ENCODE assay signal across 27 cellular contexts in the genomic region with DNA sequence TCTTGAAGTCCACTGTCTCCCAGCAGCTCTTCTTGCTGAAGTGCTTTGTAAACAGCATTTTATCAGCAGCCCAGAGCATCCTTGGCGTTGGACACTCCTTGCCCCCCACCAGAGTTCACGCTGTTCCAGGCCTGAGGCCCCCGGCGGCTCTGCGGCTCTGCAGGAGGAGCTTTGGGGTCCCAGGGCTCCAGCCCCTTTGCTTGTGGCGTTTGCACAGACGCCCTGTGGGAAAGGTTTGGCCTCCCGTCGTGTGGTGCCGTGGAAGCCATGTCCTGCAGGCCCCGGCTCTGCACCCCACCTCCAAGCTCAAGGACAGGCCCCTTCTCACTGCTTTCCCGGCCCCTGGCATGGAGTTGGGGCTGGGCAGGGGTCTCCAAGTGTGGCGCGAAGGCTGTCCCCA.
"Had no signal": no experiment of that assay in that cellular context is flagged by ENCODE, and none has a peak within 500 bp of the region (broad histone marks: within the 10 kb centered on the region; RNA-seq: fewer than 3 reads in every experiment).

No MANE protein-coding gene starts in this region.

- H3K9me3 Mint-ChIP-seq: activated CD4-positive, alpha-beta memory T cell treated with anti-CD3 and anti-CD28 coated beads, Interleukin-2, amount 10 ng/mL, durations not matched to agents 7 days and 5 days; activated CD4-positive, alpha-beta T cell treated with anti-CD3 and anti-CD28 coated beads, Interleukin-2, amount 10 ng/mL, durations not matched to agents 24 days and 14 days; activated naive CD4-positive, alpha-beta T cell treated with anti-CD3 and anti-CD28 coated beads, Interleukin-2, amount 50 U/mL, for 24 hours; activated naive CD8-positive, alpha-beta T cell treated with anti-CD3 and anti-CD28 coated beads, Interleukin-2, amount 50 U/mL, for 24 hours; activated T-cell treated with anti-CD3 and anti-CD28 coated beads, Interleukin-2, amount 50 U/mL, for 24 hours; neural crest cell; stimulated activated naive B cell treated with anti-CD40 and anti-IgM and Interleukin-4, amounts not matched to agents 10 μg/mL and 1 μg/mL and 100 μg/mL, for 72 hours had no signal

- H3K27me3 Mint-ChIP-seq: activated CD4-positive, alpha-beta memory T cell treated with anti-CD3 and anti-CD28 coated beads, Interleukin-2, amount 10 ng/mL, durations not matched to agents 7 days and 5 days; activated CD4-positive, alpha-beta T cell treated with anti-CD3 and anti-CD28 coated beads, Interleukin-2, amount 10 ng/mL, durations not matched to agents 24 days and 14 days; activated naive CD8-positive, alpha-beta T cell treated with anti-CD3 and anti-CD28 coated beads, Interleukin-2, amount 50 U/mL, for 24 hours had no signal

- FAIRE-seq: colon, frontal cortex, islet of Langerhans had no signal

- H3K9me3 ChIP-seq: left lung, psoas muscle, stomach had no signal

- H3K36me3 ChIP-seq: WERI-Rb-1 had no signal

- H3K4me1 Mint-ChIP-seq: activated naive CD4-positive, alpha-beta T cell treated with anti-CD3 and anti-CD28 coated beads, Interleukin-2, amount 50 U/mL, for 24 hours; neural crest cell had no signal

- H3K36me3 Mint-ChIP-seq: activated naive CD4-positive, alpha-beta T cell treated with anti-CD3 and anti-CD28 coated beads, Interleukin-2, amount 50 U/mL, for 24 hours had no signal

- H3K4me3 ChIP-seq: dorsolateral prefrontal cortex, left lung, psoas muscle, smooth muscle cell had no signal

- H3K27ac ChIP-seq: left lung, parathyroid adenoma, psoas muscle, WERI-Rb-1 had no signal

- H3K27ac Mint-ChIP-seq: activated CD4-positive, alpha-beta memory T cell treated with anti-CD3 and anti-CD28 coated beads, Interleukin-2, amount 10 ng/mL, durations not matched to agents 7 days and 5 days; activated CD4-positive, alpha-beta T cell treated with anti-CD3 and anti-CD28 coated beads, Interleukin-2, amount 10 ng/mL, durations not matched to agents 24 days and 14 days; activated naive CD4-positive, alpha-beta T cell treated with anti-CD3 and anti-CD28 coated beads, Interleukin-2, amount 50 U/mL, for 24 hours; activated naive CD8-positive, alpha-beta T cell treated with anti-CD3 and anti-CD28 coated beads, Interleukin-2, amount 50 U/mL, for 24 hours; activated T-cell treated with anti-CD3 and anti-CD28 coated beads, Interleukin-2, amount 50 U/mL, for 24 hours; stimulated activated naive B cell treated with anti-CD40 and anti-IgM and Interleukin-4, amounts not matched to agents 10 μg/mL and 1 μg/mL and 100 μg/mL, for 72 hours had no signal

- DNase-seq: activated CD4-positive, alpha-beta memory T cell treated with anti-CD3 and anti-CD28 coated beads, Interleukin-2, amount 10 ng/mL, durations not matched to agents 7 days and 5 days; activated CD4-positive, alpha-beta T cell treated with anti-CD3 and anti-CD28 coated beads, Interleukin-2, amount 10 ng/mL, durations not matched to agents 24 days and 14 days; activated CD4-positive, CD25-positive, alpha-beta regulatory T cell treated with anti-CD3 and anti-CD28 coated beads, Interleukin-2, amount 50 U/mL, for 72 hours; activated CD8-positive, alpha-beta memory T cell treated with anti-CD3 and anti-CD28 coated beads, Interleukin-2, amount 50 U/mL, for 48 hours; activated gamma-delta T cell treated with Interleukin-2 at 50 U/mL for 16 hours; activated naive CD8-positive, alpha-beta T cell treated with anti-CD3 and anti-CD28 coated beads, Interleukin-2, amount 50 U/mL, for 24 hours; activated T-cell treated with anti-CD3 and anti-CD28 coated beads, Interleukin-2, amount 50 U/mL, for 24 hours; dorsolateral prefrontal cortex; effector memory CD4-positive, alpha-beta T cell; left lung; occipital lobe; psoas muscle; stimulated activated CD4-positive, alpha-beta T cell treated with anti-CD3 and anti-CD28 coated beads, Interleukin-1b, Interleukin-23, amount 100 ng/mL, for 48 hours; stimulated activated CD4-positive, alpha-beta T cell treated with anti-CD3 and anti-CD28 coated beads, Interleukin-4, amount 100 ng/mL, for 4 hours; stimulated activated CD8-positive, alpha-beta memory T cell treated with anti-CD3 and anti-CD28 coated beads, Interleukin-4, amount 100 ng/mL, for 48 hours; stimulated activated naive B cell treated with anti-CD40 and anti-IgM and Interleukin-4, amounts not matched to agents 10 μg/mL and 1 μg/mL and 100 μg/mL, for 72 hours; stomach; T-helper 1 cell; trophoblast cell; WERI-Rb-1 had no signal

- H3K4me3 Mint-ChIP-seq: activated CD4-positive, alpha-beta memory T cell treated with anti-CD3 and anti-CD28 coated beads, Interleukin-2, amount 10 ng/mL, durations not matched to agents 7 days and 5 days; activated CD4-positive, alpha-beta T cell treated with anti-CD3 and anti-CD28 coated beads, Interleukin-2, amount 10 ng/mL, durations not matched to agents 24 days and 14 days; activated naive CD4-positive, alpha-beta T cell treated with anti-CD3 and anti-CD28 coated beads, Interleukin-2, amount 50 U/mL, for 24 hours; activated naive CD8-positive, alpha-beta T cell treated with anti-CD3 and anti-CD28 coated beads, Interleukin-2, amount 50 U/mL, for 24 hours; activated T-cell treated with anti-CD3 and anti-CD28 coated beads, Interleukin-2, amount 50 U/mL, for 24 hours; neural crest cell; stimulated activated naive B cell treated with anti-CD40 and anti-IgM and Interleukin-4, amounts not matched to agents 10 μg/mL and 1 μg/mL and 100 μg/mL, for 72 hours had no signal

- ATAC-seq: activated naive CD8-positive, alpha-beta T cell treated with anti-CD3 and anti-CD28 coated beads, Interleukin-2, amount 50 U/mL, for 24 hours; left lung; psoas muscle; stimulated activated naive B cell treated with anti-CD40 and anti-IgM and Interleukin-4, amounts not matched to agents 10 μg/mL and 1 μg/mL and 100 μg/mL, for 72 hours had no signal
